8 cellular contexts compared by ENCODE assay signal in genomic region chr9:127423591-127423933, GRCh38. TPM values are rescaled to one million over a fixed set of nuclear protein-coding genes. Genes with fewer than 3 reads are reported as not detected.
A peak's percentile ranks its signal among the peaks of the same experiment; 100 is the strongest.
DNase-seq lines count a peak whose midpoint lies in the region; ATAC-seq and TF ChIP-seq lines count a peak whose summit lies in the region.

No MANE protein-coding gene starts in this region.

- peak overlapping the region; percentile 94 for H3K27ac Mint-ChIP-seq in T-helper 1 cell treated with Interleukin-12 subunit alpha and Interleukin-12 subunit beta and Interleukin-4 antibody, amounts not matched to agents 30 μg/mL and 1 μg/mL, for 36 hours
- peak overlapping the region; percentile 92 for H3K27ac Mint-ChIP-seq in activated naive CD8-positive, alpha-beta T cell treated with anti-CD3 and anti-CD28 coated beads, Interleukin-2, amount 10 ng/mL, durations not matched to agents 7 days and 5 days

- peak overlapping the region; percentile 97 for H3K4me3 Mint-ChIP-seq in T-helper 1 cell treated with Interleukin-12 subunit alpha and Interleukin-12 subunit beta and Interleukin-4 antibody, amounts not matched to agents 30 μg/mL and 1 μg/mL, for 36 hours
- H3K4me3 Mint-ChIP-seq in activated naive CD8-positive, alpha-beta T cell treated with anti-CD3 and anti-CD28 coated beads, Interleukin-2, amount 10 ng/mL, durations not matched to agents 7 days and 5 days: peak overlapping the region; percentile 98

- H3K36me3 Mint-ChIP-seq in T-helper 1 cell treated with Interleukin-12 subunit alpha and Interleukin-12 subunit beta and Interleukin-4 antibody, amounts not matched to agents 30 μg/mL and 1 μg/mL, for 36 hours (ENCODE audit: low read depth): peaks cover 15% of the 10 kb centered on the region
- peaks cover 17% of the 10 kb centered on the region for H3K36me3 Mint-ChIP-seq in activated naive CD8-positive, alpha-beta T cell treated with anti-CD3 and anti-CD28 coated beads, Interleukin-2, amount 10 ng/mL, durations not matched to agents 7 days and 5 days

- no peak for TF ChIP-seq CTCF in kidney epithelial cell (IDR thresholded peaks at IDR 0.05; ENCODE audit: insufficient read depth, low read length, poor library complexity, severe bottlenecking)

- H3K36me3 ChIP-seq in kidney epithelial cell (ENCODE audit: control insufficient read depth, insufficient read depth, low read length): no peaks in the 10 kb centered on the region
- H3K36me3 ChIP-seq in thymus (ENCODE audit: control insufficient read depth, insufficient read depth): peaks cover 2% of the 10 kb centered on the region

- H3K4me1 ChIP-seq in thymus (ENCODE audit: control insufficient read depth, insufficient read depth, low read length): peaks cover 5% of the 10 kb centered on the region

- H3K27ac ChIP-seq in thymus (ENCODE audit: low read depth): peak overlapping the region; percentile 80

- no peaks in the 10 kb centered on the region for H3K9me3 Mint-ChIP-seq in T-helper 1 cell treated with Interleukin-12 subunit alpha and Interleukin-12 subunit beta and Interleukin-4 antibody, amounts not matched to agents 30 μg/mL and 1 μg/mL, for 36 hours
- H3K9me3 Mint-ChIP-seq in activated naive CD8-positive, alpha-beta T cell treated with anti-CD3 and anti-CD28 coated beads, Interleukin-2, amount 10 ng/mL, durations not matched to agents 7 days and 5 days: no peaks in the 10 kb centered on the region

- H3K4me3 ChIP-seq in kidney epithelial cell (ENCODE audit: low read depth, low read length) (peak overlapping the region; percentile 90), thymus (ENCODE audit: low read length) (peak overlapping the region; percentile 63)

- no peak for DNase-seq in T-helper 1 cell
- no peak for DNase-seq in activated naive CD8-positive, alpha-beta T cell treated with anti-CD3 and anti-CD28 coated beads, Interleukin-2, amount 10 ng/mL, durations not matched to agents 7 days and 5 days
- DNase-seq in kidney epithelial cell (ENCODE audit: low read depth): no peak
- DNase-seq in glomerular visceral epithelial cell (ENCODE audit: extremely low spot score): no peak
- no peak for DNase-seq in occipital lobe (lab: John Stamatoyannopoulos, UW)

- no peaks in the 10 kb centered on the region for H3K27me3 Mint-ChIP-seq in T-helper 1 cell treated with Interleukin-12 subunit alpha and Interleukin-12 subunit beta and Interleukin-4 antibody, amounts not matched to agents 30 μg/mL and 1 μg/mL, for 36 hours (ENCODE audit: low read depth)
- H3K27me3 Mint-ChIP-seq in activated naive CD8-positive, alpha-beta T cell treated with anti-CD3 and anti-CD28 coated beads, Interleukin-2, amount 10 ng/mL, durations not matched to agents 7 days and 5 days: no peaks in the 10 kb centered on the region

- ATAC-seq in activated naive CD8-positive, alpha-beta T cell treated with anti-CD3 and anti-CD28 coated beads, Interleukin-2, amount 10 ng/mL, durations not matched to agents 7 days and 5 days (ENCODE audit: low read depth): no peak
- ATAC-seq in GM21576 (IDR thresholded peaks at IDR 0.05; ENCODE audit: unreplicated experiment): no peak

- H3K9me3 ChIP-seq in thymus (ENCODE audit: control insufficient read depth): no peaks in the 10 kb centered on the region

- WGBS in thymus: 1% methylated on average over 8 of the region's 8 CpGs

- peaks cover 31% of the 10 kb centered on the region for H3K4me1 Mint-ChIP-seq in T-helper 1 cell treated with Interleukin-12 subunit alpha and Interleukin-12 subunit beta and Interleukin-4 antibody, amounts not matched to agents 30 μg/mL and 1 μg/mL, for 36 hours (ENCODE audit: low read depth)
- peaks cover 32% of the 10 kb centered on the region for H3K4me1 Mint-ChIP-seq in activated naive CD8-positive, alpha-beta T cell treated with anti-CD3 and anti-CD28 coated beads, Interleukin-2, amount 10 ng/mL, durations not matched to agents 7 days and 5 days

- no peaks in the 10 kb centered on the region for H3K27me3 ChIP-seq in kidney epithelial cell (ENCODE audit: control insufficient read depth, insufficient read depth, low read length)
- H3K27me3 ChIP-seq in thymus (ENCODE audit: control insufficient read depth, insufficient read depth): no peaks in the 10 kb centered on the region

- POLR2A ChIA-PET in activated naive CD8-positive, alpha-beta T cell treated with anti-CD3 and anti-CD28 coated beads, Interleukin-2, amount 10 ng/mL, durations not matched to agents 7 days and 5 days (lab: Charles Lee): interaction anchor here (0.9 to 5.4 kb wide), 8 partner anchors 17 to 292 kb away, joined by 3 to 53 read pairs (median 4); partner anchors contain the start of genes LRSAM1, PTRH1, RPL12 and SLC2A8

RNA-seq across cellular contexts. Expression of gene ZNF79, which starts 0.6 kb away (rescaled TPM):
- total RNA-seq in activated naive CD8-positive, alpha-beta T cell treated with anti-CD3 and anti-CD28 coated beads, Interleukin-2, amount 10 ng/mL, durations not matched to agents 7 days and 5 days: 10 to 100 TPM; 14.2 to 15.0 TPM
- total RNA-seq in kidney epithelial cell (5.1 and 5.7 TPM in 2 replicates), occipital lobe (12.8 TPM)
- 3.3 TPM for polyA plus RNA-seq in thymus

RNA-seq across cellular contexts. Expression of gene SLC2A8, which starts 26.6 kb away (rescaled TPM):
- 1 to 10 TPM; 3.4 to 4.1 TPM for total RNA-seq in activated naive CD8-positive, alpha-beta T cell treated with anti-CD3 and anti-CD28 coated beads, Interleukin-2, amount 10 ng/mL, durations not matched to agents 7 days and 5 days
- total RNA-seq in kidney epithelial cell: 27.5 and 28.8 TPM in 2 replicates
- polyA plus RNA-seq in thymus: 7.8 TPM
- 9.2 TPM for total RNA-seq in occipital lobe

RNA-seq across cellular contexts. Expression of gene RPL12, which starts 27.6 kb away (rescaled TPM):
- 1,000 to 10,000 TPM; 1,332 to 1,343 TPM for total RNA-seq in activated naive CD8-positive, alpha-beta T cell treated with anti-CD3 and anti-CD28 coated beads, Interleukin-2, amount 10 ng/mL, durations not matched to agents 7 days and 5 days
- total RNA-seq in kidney epithelial cell: 4,686 and 4,885 TPM in 2 replicates
- polyA plus RNA-seq in thymus: 3,757 TPM
- 798 TPM for total RNA-seq in occipital lobe

RNA-seq across cellular contexts. Expression of gene LRSAM1, which starts 27.7 kb away (rescaled TPM):
- total RNA-seq in activated naive CD8-positive, alpha-beta T cell treated with anti-CD3 and anti-CD28 coated beads, Interleukin-2, amount 10 ng/mL, durations not matched to agents 7 days and 5 days: 10 to 100 TPM; 22.4 to 25.5 TPM
- total RNA-seq in kidney epithelial cell: 26.6 and 30.1 TPM in 2 replicates
- polyA plus RNA-seq in thymus: 24.1 TPM
- 23.7 TPM for total RNA-seq in occipital lobe
